Comparison of ENCODE assay signal across 1 cellular context in genomic region chr11:103792981-103793468, GRCh38.
TF ChIP-seq lines count a peak whose summit lies in the region.

No MANE protein-coding gene starts in this region.

TF ChIP-seq in IMR-90, 13 proteins besides CTCF, POLR2A, EP300 and RAD21 (continued from another document):
- TF ChIP-seq USF2 (IDR thresholded peaks at IDR 0.05; ENCODE audit: low read depth, low read length): no peak
- TF ChIP-seq CHD1 (IDR thresholded peaks at IDR 0.05; ENCODE audit: low read depth, low read length): no peak
- no peak for TF ChIP-seq ELK1 (IDR thresholded peaks at IDR 0.05; ENCODE audit: borderline replicate concordance, low read depth, low read length)
